In the genomic region with DNA sequence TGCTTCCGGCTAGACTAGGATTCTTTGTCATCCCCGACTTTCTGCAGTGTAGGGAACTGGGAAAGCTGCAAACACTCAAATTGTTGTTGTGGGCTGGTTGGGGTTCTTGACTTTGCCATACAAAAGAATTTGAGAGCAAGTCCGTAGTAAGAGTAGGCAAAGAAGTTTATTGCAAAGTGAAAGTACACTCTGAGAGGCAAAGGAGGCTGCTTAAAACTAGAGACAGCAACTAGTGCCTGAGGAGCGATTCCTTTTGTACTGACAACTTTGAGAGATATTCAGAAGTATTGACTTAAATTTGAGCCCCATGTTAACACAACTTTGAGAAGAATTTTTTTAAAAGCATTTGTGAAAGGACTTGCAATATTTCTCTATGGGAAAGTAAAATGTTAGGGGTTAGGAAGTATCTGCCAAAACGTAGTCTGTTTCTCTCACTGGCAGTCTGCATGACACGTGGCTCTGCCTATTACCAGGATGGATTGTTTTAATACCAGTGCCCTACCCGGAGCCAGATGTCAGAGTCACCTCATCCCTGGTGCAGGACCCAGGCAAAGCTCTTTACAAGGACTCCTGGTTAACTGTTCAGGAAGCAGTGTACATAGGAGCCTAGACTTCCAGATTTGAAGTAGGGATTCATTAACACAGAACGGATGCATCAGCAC, we compare ENCODE assay signal across 9 cellular contexts.
DNase-seq lines count a peak whose midpoint lies in the region; ATAC-seq and TF ChIP-seq lines count a peak whose summit lies in the region.
"Had no signal": no experiment of that assay in that cellular context is flagged by ENCODE, and none has a peak within 500 bp of the region (broad histone marks: within the 10 kb centered on the region; RNA-seq: fewer than 3 reads in every experiment).

No MANE protein-coding gene starts in this region.

- ATAC-seq in activated CD4-positive, CD25-positive, alpha-beta regulatory T cell treated with anti-CD3 and anti-CD28 coated beads, Interleukin-2, amount 50 U/mL, for 24 hours: peak; percentile 31 to 32
- peak; percentile 31 for ATAC-seq in left ventricle myocardium superior
- ATAC-seq in stimulated activated naive CD8-positive, alpha-beta T cell treated with anti-CD3 and anti-CD28 coated beads, Interleukin-15, amount 100 ng/mL, for 72 hours: peak; percentile 68

- TF ChIP-seq CTCF in WI38 (IDR thresholded peaks at IDR 0.05; ENCODE audit: low read depth, low read length): no peak
- TF ChIP-seq CTCF in Calu3 (IDR thresholded peaks at IDR 0.05; ENCODE audit: unreplicated experiment): no peak

- H3K4me3 Mint-ChIP-seq in stimulated activated naive CD8-positive, alpha-beta T cell treated with anti-CD3 and anti-CD28 coated beads, Interleukin-15, amount 100 ng/mL, for 72 hours: peak overlapping the region; percentile 63 to 73
- no peak overlapping the region for H3K4me3 Mint-ChIP-seq in Calu3 (ENCODE audit: low read depth, unreplicated experiment)

- no TSS peak for BruUV-seq in Calu3 (replicated peaks; lab: Mats Ljungman, UMichigan)

- H3K4me3 ChIP-seq in WI38 (ENCODE audit: low read depth, low read length): peak overlapping the region; percentile 35

- H3K27me3 Mint-ChIP-seq in stimulated activated naive CD8-positive, alpha-beta T cell treated with anti-CD3 and anti-CD28 coated beads, Interleukin-15, amount 100 ng/mL, for 72 hours: no peaks in the 10 kb centered on the region
- H3K27me3 Mint-ChIP-seq in Calu3 (ENCODE audit: unreplicated experiment): peaks cover 83% of the 10 kb centered on the region

- CTCF ChIA-PET in Calu3 (lab: Charles Lee): no interaction called here

- peaks cover 27% of the 10 kb centered on the region for H3K4me1 Mint-ChIP-seq in stimulated activated naive CD8-positive, alpha-beta T cell treated with anti-CD3 and anti-CD28 coated beads, Interleukin-15, amount 100 ng/mL, for 72 hours
- no peaks in the 10 kb centered on the region for H3K4me1 Mint-ChIP-seq in Calu3 (ENCODE audit: low read depth, unreplicated experiment)

- H3K9me3 Mint-ChIP-seq in stimulated activated naive CD8-positive, alpha-beta T cell treated with anti-CD3 and anti-CD28 coated beads, Interleukin-15, amount 100 ng/mL, for 72 hours: no peaks in the 10 kb centered on the region
- no peaks in the 10 kb centered on the region for H3K9me3 Mint-ChIP-seq in Calu3 (ENCODE audit: low read depth, unreplicated experiment)

- no peak for DNase-seq in activated CD4-positive, CD25-positive, alpha-beta regulatory T cell (lab: John Stamatoyannopoulos, UW)
- no peak for DNase-seq in left ventricle myocardium superior
- peak in 1 of 2 donors; percentile 7 for DNase-seq in stimulated activated naive CD8-positive, alpha-beta T cell treated with anti-CD3 and anti-CD28 coated beads, Interleukin-15, amount 100 ng/mL, for 72 hours
- DNase-seq in NCI-H226: no peak
- no peak for DNase-seq in GDM1 (lab: John Stamatoyannopoulos, UW)
- DNase-seq in Calu3: no peak
- DNase-seq: NCI-H1694 had no signal

- H3K36me3 Mint-ChIP-seq in Calu3 (ENCODE audit: insufficient read depth, unreplicated experiment): no peaks in the 10 kb centered on the region

- peak overlapping the region; percentile 19 to 89 for H3K27ac Mint-ChIP-seq in stimulated activated naive CD8-positive, alpha-beta T cell treated with anti-CD3 and anti-CD28 coated beads, Interleukin-15, amount 100 ng/mL, for 72 hours
- H3K27ac Mint-ChIP-seq in Calu3 (ENCODE audit: unreplicated experiment): no peak overlapping the region

- intact Hi-C loops in left ventricle myocardium superior (cut with micrococcal nuclease) (no loop called here), Calu3 (cut with micrococcal nuclease; ENCODE audit: unreplicated experiment) (no loop called here)
